In genomic region chr13:29362849-29363604, GRCh38 we compare ENCODE assay signal across 9 cellular contexts.
DNase-seq lines count a peak whose midpoint lies in the region; ATAC-seq and TF ChIP-seq lines count a peak whose summit lies in the region.
"Had no signal": no experiment of that assay in that cellular context is flagged by ENCODE, and none has a peak within 500 bp of the region (broad histone marks: within the 10 kb centered on the region; RNA-seq: fewer than 3 reads in every experiment).

No MANE protein-coding gene starts in this region.

- DNase-seq in NCI-H146 (lab: John Stamatoyannopoulos, UW) (peak; percentile 42), NCI-H146 treated with DMSO at 0.1 percent for 48 hours (lab: John Stamatoyannopoulos, UW; ENCODE audit: unreplicated experiment) (no peak), SKM-1 (lab: John Stamatoyannopoulos, UW; ENCODE audit: unreplicated experiment) (peak; percentile 59), caudate nucleus (lab: John Stamatoyannopoulos, UW) (peak in 34 of 61 donors; percentile 1 to 73 (median 13)), kidney glomerular epithelial cell (lab: John Stamatoyannopoulos, UW) (peak; percentile 51)
- DNase-seq in stimulated activated CD8-positive, alpha-beta memory T cell treated with anti-CD3 and anti-CD28 coated beads, Interleukin-15, amount 100 ng/mL, for 48 hours (ENCODE audit: low read depth in 2 of 2) = peak; percentile 1 to 2

- peak; percentile 91 for TF ChIP-seq CTCF in LNCAP (IDR thresholded peaks at IDR 0.05)

- peak; percentile 62 for ATAC-seq in GM21737 (IDR thresholded peaks at IDR 0.05; ENCODE audit: unreplicated experiment)

- H3K27ac ChIP-seq in caudate nucleus (ENCODE audit: low read depth, low read length) = no peak overlapping the region
- H3K27ac ChIP-seq: BLaER1 treated with 17β-estradiol and CSF1 and Interleukin-3, amounts not matched to agents 10 nM and 100 nM had no signal
